Comparison of ENCODE assay signal across 24 cellular contexts in the genomic region with DNA sequence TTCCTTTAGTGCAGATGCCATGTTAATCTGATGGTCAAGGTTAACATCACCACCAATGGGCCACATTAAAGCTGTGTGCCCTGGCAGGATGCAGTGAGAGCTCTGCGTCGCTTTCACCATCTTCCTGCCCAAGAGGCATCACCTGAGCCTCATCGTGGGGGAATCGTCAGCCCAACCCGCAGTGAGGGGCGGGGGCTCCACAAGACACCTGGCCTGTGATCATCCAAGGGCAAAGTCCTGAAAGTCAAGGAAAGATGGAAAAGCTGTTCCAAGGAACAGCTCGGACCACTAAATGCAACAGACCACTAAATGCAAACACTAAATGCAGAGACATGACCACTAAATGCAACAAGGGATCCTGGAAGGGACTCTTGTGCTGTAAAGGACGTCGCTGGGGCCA.
"Had no signal": no experiment of that assay in that cellular context is flagged by ENCODE, and none has a peak within 500 bp of the region (broad histone marks: within the 10 kb centered on the region; RNA-seq: fewer than 3 reads in every experiment).

No MANE protein-coding gene starts in this region.

- H3K9me3 ChIP-seq: gastroesophageal sphincter, right lobe of liver, stomach, suprapubic skin, transverse colon had no signal

- FAIRE-seq: bronchial epithelial cell, islet of Langerhans, small intestine had no signal

- H3K36me3 ChIP-seq: gastroesophageal sphincter, right lobe of liver, stomach, suprapubic skin, transverse colon had no signal

- H3K27ac ChIP-seq: coronary artery, gastroesophageal sphincter, right lobe of liver, stomach, suprapubic skin, transverse colon had no signal

- DNase-seq: activated B cell treated with CpG ODN at 0.5 μM for 24 hours; activated CD4-positive, alpha-beta T cell treated with anti-CD3 and anti-CD28 coated beads for 36 hours; activated naive CD4-positive, alpha-beta T cell; amniotic stem cell; endodermal cell; hypothalamus; nephron progenitor cell; nucleus accumbens; small intestine; stimulated activated CD4-positive, alpha-beta T cell treated with anti-CD3 and anti-CD28 coated beads, Interleukin-15, amount 100 ng/mL, for 24 hours; stomach; T1000; transverse colon had no signal

- H3K4me3 Mint-ChIP-seq: activated B cell treated with CpG ODN at 0.5 μM for 24 hours; activated CD4-positive, alpha-beta T cell treated with anti-CD3 and anti-CD28 coated beads for 36 hours; activated naive CD8-positive, alpha-beta T cell treated with anti-CD3 and anti-CD28 coated beads, Interleukin-2, amount 10 ng/mL, durations not matched to agents 7 days and 5 days; activated T-helper 1 cell treated with anti-CD3 and anti-CD28 coated beads, Interleukin-12 subunit alpha, Interleukin-12 subunit beta, Interleukin-2, Interleukin-4 antibody, amounts not matched to agents 30 ng/mL and 10 ng/mL and 1 ng/mL, durations not matched to agents 14 hours and 24 hours and 36 hours; endodermal cell; memory B cell; nephron progenitor cell; stimulated activated memory B cell treated with anti-CD40 and anti-IgM and Interleukin-4, amounts not matched to agents 10 μg/mL and 1 μg/mL and 100 μg/mL, for 72 hours; T-helper 1 cell treated with Interleukin-12 subunit alpha and Interleukin-12 subunit beta and Interleukin-4 antibody, amounts not matched to agents 30 μg/mL and 1 μg/mL, for 36 hours had no signal

- H3K27me3 ChIP-seq: right lobe of liver had no signal

- H3K36me3 Mint-ChIP-seq: memory B cell; stimulated activated memory B cell treated with anti-CD40 and anti-IgM and Interleukin-4, amounts not matched to agents 10 μg/mL and 1 μg/mL and 100 μg/mL, for 72 hours had no signal

- H3K4me3 ChIP-seq: coronary artery, gastroesophageal sphincter, right lobe of liver, stomach, suprapubic skin, transverse colon had no signal

- H3K27ac Mint-ChIP-seq: activated B cell treated with CpG ODN at 0.5 μM for 24 hours; activated CD4-positive, alpha-beta T cell treated with anti-CD3 and anti-CD28 coated beads for 36 hours; activated naive CD8-positive, alpha-beta T cell treated with anti-CD3 and anti-CD28 coated beads, Interleukin-2, amount 10 ng/mL, durations not matched to agents 7 days and 5 days; activated T-helper 1 cell treated with anti-CD3 and anti-CD28 coated beads, Interleukin-12 subunit alpha, Interleukin-12 subunit beta, Interleukin-2, Interleukin-4 antibody, amounts not matched to agents 30 ng/mL and 10 ng/mL and 1 ng/mL, durations not matched to agents 14 hours and 24 hours and 36 hours; endodermal cell; memory B cell; nephron progenitor cell; stimulated activated memory B cell treated with anti-CD40 and anti-IgM and Interleukin-4, amounts not matched to agents 10 μg/mL and 1 μg/mL and 100 μg/mL, for 72 hours; T-helper 1 cell treated with Interleukin-12 subunit alpha and Interleukin-12 subunit beta and Interleukin-4 antibody, amounts not matched to agents 30 μg/mL and 1 μg/mL, for 36 hours had no signal

- H3K9me3 Mint-ChIP-seq: activated naive CD8-positive, alpha-beta T cell treated with anti-CD3 and anti-CD28 coated beads, Interleukin-2, amount 10 ng/mL, durations not matched to agents 7 days and 5 days; activated T-helper 1 cell treated with anti-CD3 and anti-CD28 coated beads, Interleukin-12 subunit alpha, Interleukin-12 subunit beta, Interleukin-2, Interleukin-4 antibody, amounts not matched to agents 30 ng/mL and 10 ng/mL and 1 ng/mL, durations not matched to agents 14 hours and 24 hours and 36 hours; memory B cell; T-helper 1 cell treated with Interleukin-12 subunit alpha and Interleukin-12 subunit beta and Interleukin-4 antibody, amounts not matched to agents 30 μg/mL and 1 μg/mL, for 36 hours had no signal
